ENCODE assay signal across 22 cellular contexts in the genomic region with DNA sequence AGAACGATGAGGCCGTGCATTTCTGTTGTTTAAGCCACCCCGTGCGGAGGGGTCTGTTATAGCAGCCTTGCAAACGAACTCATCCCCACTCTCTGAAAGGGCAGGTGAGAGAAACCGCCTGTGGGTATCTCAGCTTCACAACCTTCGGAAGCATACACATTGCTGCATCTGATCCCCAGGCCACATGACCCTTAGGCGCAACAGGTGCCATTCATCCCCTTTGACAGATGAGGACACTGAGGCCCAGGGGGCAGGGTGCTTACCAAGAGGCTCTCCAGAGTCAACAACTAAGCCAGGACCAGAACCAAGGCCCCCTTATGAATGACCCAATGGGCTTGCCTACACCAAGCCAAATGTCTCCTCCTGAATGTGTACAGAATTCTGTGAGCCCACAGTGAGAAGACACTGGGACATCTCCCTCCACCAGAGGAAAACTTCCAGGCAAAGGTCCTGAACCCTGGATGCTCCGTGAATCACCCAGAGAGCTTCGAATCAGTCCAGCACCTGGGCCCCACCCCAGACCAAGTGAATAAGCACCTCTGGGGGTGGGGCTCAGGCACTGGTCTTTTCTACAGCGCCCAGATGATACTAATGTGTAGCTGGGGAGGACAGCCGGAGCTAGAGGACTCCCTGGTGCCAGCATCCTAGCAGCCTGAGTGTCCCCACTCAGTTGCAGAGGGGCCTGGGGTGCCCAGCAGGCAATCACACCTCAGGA.
DNase-seq lines count a peak whose midpoint lies in the region; ATAC-seq and TF ChIP-seq lines count a peak whose summit lies in the region.
"Had no signal": no experiment of that assay in that cellular context is flagged by ENCODE, and none has a peak within 500 bp of the region (broad histone marks: within the 10 kb centered on the region; RNA-seq: fewer than 3 reads in every experiment).

No MANE protein-coding gene starts in this region.

- H3K4me3 Mint-ChIP-seq in activated CD4-positive, alpha-beta memory T cell treated with anti-CD3 and anti-CD28 coated beads, Interleukin-2, amount 10 ng/mL, durations not matched to agents 7 days and 5 days = no peak overlapping the region
- no peak overlapping the region for H3K4me3 Mint-ChIP-seq in activated CD4-positive, alpha-beta memory T cell treated with anti-CD3 and anti-CD28 coated beads for 36 hours
- no peak overlapping the region for H3K4me3 Mint-ChIP-seq in stimulated activated naive CD8-positive, alpha-beta T cell treated with anti-CD3 and anti-CD28 coated beads, Interleukin-15, amount 100 ng/mL, for 72 hours
- H3K4me3 Mint-ChIP-seq: B cell, H9, IgD-negative memory B cell had no signal

- no peak overlapping the region for H3K27ac Mint-ChIP-seq in activated CD4-positive, alpha-beta memory T cell treated with anti-CD3 and anti-CD28 coated beads, Interleukin-2, amount 10 ng/mL, durations not matched to agents 7 days and 5 days
- H3K27ac Mint-ChIP-seq in activated CD4-positive, alpha-beta memory T cell treated with anti-CD3 and anti-CD28 coated beads for 36 hours = no peak overlapping the region
- H3K27ac Mint-ChIP-seq in stimulated activated naive CD8-positive, alpha-beta T cell treated with anti-CD3 and anti-CD28 coated beads, Interleukin-15, amount 100 ng/mL, for 72 hours = peak overlapping the region in 1 of 2 donors; percentile 75
- H3K27ac Mint-ChIP-seq: B cell, H9, IgD-negative memory B cell had no signal

- no peak for TF ChIP-seq POLR2A in spleen (IDR thresholded peaks at IDR 0.05)

- intact Hi-C loops in activated CD4-positive, alpha-beta memory T cell treated with anti-CD3 and anti-CD28 coated beads for 36 hours (cut with micrococcal nuclease) = loop anchor here (5.0 kb wide), 2 partner anchors 177 to 237 kb away; no protein-coding TSS in a partner anchor
- intact Hi-C loops in lower lobe of right lung (cut with DNase I) (no loop called here), spleen (cut with DNase I; ENCODE audit: low total_unique reads) (loop anchor here (5.0 to 10.0 kb wide), 2 partner anchors 237 to 1355 kb away; no protein-coding TSS in a partner anchor)

- POLR2A ChIA-PET in activated CD4-positive, alpha-beta memory T cell treated with anti-CD3 and anti-CD28 coated beads, Interleukin-2, amount 10 ng/mL, durations not matched to agents 7 days and 5 days (lab: Charles Lee) = no interaction called here
- POLR2A ChIA-PET in activated CD4-positive, alpha-beta memory T cell treated with anti-CD3 and anti-CD28 coated beads for 36 hours (lab: Charles Lee) = no interaction called here

- no peak for ATAC-seq in lower lobe of right lung
- ATAC-seq in stimulated activated naive CD8-positive, alpha-beta T cell treated with anti-CD3 and anti-CD28 coated beads, Interleukin-15, amount 100 ng/mL, for 72 hours = no peak

- no peaks in the 10 kb centered on the region for H3K9me3 Mint-ChIP-seq in activated CD4-positive, alpha-beta memory T cell treated with anti-CD3 and anti-CD28 coated beads, Interleukin-2, amount 10 ng/mL, durations not matched to agents 7 days and 5 days
- H3K9me3 Mint-ChIP-seq in activated CD4-positive, alpha-beta memory T cell treated with anti-CD3 and anti-CD28 coated beads for 36 hours = no peaks in the 10 kb centered on the region
- no peaks in the 10 kb centered on the region for H3K9me3 Mint-ChIP-seq in stimulated activated naive CD8-positive, alpha-beta T cell treated with anti-CD3 and anti-CD28 coated beads, Interleukin-15, amount 100 ng/mL, for 72 hours
- H3K9me3 Mint-ChIP-seq: H9, IgD-negative memory B cell had no signal

- H3K9me3 ChIP-seq in lower lobe of right lung = no peaks in the 10 kb centered on the region
- no peaks in the 10 kb centered on the region for H3K9me3 ChIP-seq in spleen

- no peaks in the 10 kb centered on the region for H3K4me1 ChIP-seq in lower lobe of right lung
- H3K4me1 ChIP-seq in spleen = peaks cover 0 to 6% (median 0%) of the 10 kb centered on the region in 6 donors

- H3K36me3 ChIP-seq in lower lobe of right lung (no peaks in the 10 kb centered on the region), spleen (no peaks in the 10 kb centered on the region)

- H3K4me1 Mint-ChIP-seq in activated CD4-positive, alpha-beta memory T cell treated with anti-CD3 and anti-CD28 coated beads, Interleukin-2, amount 10 ng/mL, durations not matched to agents 7 days and 5 days = no peaks in the 10 kb centered on the region
- H3K4me1 Mint-ChIP-seq in activated CD4-positive, alpha-beta memory T cell treated with anti-CD3 and anti-CD28 coated beads for 36 hours (ENCODE audit: low read depth) = no peaks in the 10 kb centered on the region
- H3K4me1 Mint-ChIP-seq in stimulated activated naive CD8-positive, alpha-beta T cell treated with anti-CD3 and anti-CD28 coated beads, Interleukin-15, amount 100 ng/mL, for 72 hours = no peaks in the 10 kb centered on the region
- H3K4me1 Mint-ChIP-seq: IgD-negative memory B cell had no signal

- H3K27ac ChIP-seq in lower lobe of right lung = no peak overlapping the region
- no peak overlapping the region for H3K27ac ChIP-seq in spleen
- H3K27ac ChIP-seq: 22Rv1, GM23248, KMS-11 had no signal

- CTCF ChIA-PET in activated CD4-positive, alpha-beta memory T cell treated with anti-CD3 and anti-CD28 coated beads, Interleukin-2, amount 10 ng/mL, durations not matched to agents 7 days and 5 days (lab: Charles Lee) = no interaction called here
- CTCF ChIA-PET in activated CD4-positive, alpha-beta memory T cell treated with anti-CD3 and anti-CD28 coated beads for 36 hours (lab: Charles Lee) = interaction anchor here (0.8 to 3.7 kb wide), 3 partner anchors 175 to 1355 kb away, joined by 3 to 32 read pairs (median 4); no protein-coding TSS in a partner anchor

- peak; percentile 12 for DNase-seq in activated CD4-positive, alpha-beta memory T cell treated with anti-CD3 and anti-CD28 coated beads, Interleukin-2, amount 10 ng/mL, durations not matched to agents 7 days and 5 days
- no peak for DNase-seq in activated CD4-positive, alpha-beta memory T cell treated with anti-CD3 and anti-CD28 coated beads for 36 hours
- peak; percentile 2 for DNase-seq in GM20000 (ENCODE audit: low spot score)
- DNase-seq in lower lobe of right lung = peak; percentile 27
- peak; percentile 54 for DNase-seq in spleen
- DNase-seq in NCI-H226 = no peak
- DNase-seq in C1 segment of cervical spinal cord (lab: John Stamatoyannopoulos, UW) = no peak
- DNase-seq in stimulated activated naive CD8-positive, alpha-beta T cell treated with anti-CD3 and anti-CD28 coated beads, Interleukin-15, amount 100 ng/mL, for 72 hours = no peak
- DNase-seq: Calu3, DMS79 treated with DMSO at 0.1 percent for 48 hours, GF-D8, GM23248, H9, MM.1S, NCI-H2029, NCI-H69, Right ventricle myocardium superior, RPMI8226 had no signal

- TF ChIP-seq CTCF in GM20000 (IDR thresholded peaks at IDR 0.05; ENCODE audit: extremely low read depth, missing control alignments) (no peak), lower lobe of right lung (IDR thresholded peaks at IDR 0.05) (no peak), spleen (IDR thresholded peaks at IDR 0.05 in 8 of 11, conservative IDR thresholded peaks at IDR 0.05 in 3 of 11) (no peak)

- H3K36me3 Mint-ChIP-seq in activated CD4-positive, alpha-beta memory T cell treated with anti-CD3 and anti-CD28 coated beads, Interleukin-2, amount 10 ng/mL, durations not matched to agents 7 days and 5 days (ENCODE audit: low read depth) = no peaks in the 10 kb centered on the region
- no peaks in the 10 kb centered on the region for H3K36me3 Mint-ChIP-seq in activated CD4-positive, alpha-beta memory T cell treated with anti-CD3 and anti-CD28 coated beads for 36 hours
- H3K36me3 Mint-ChIP-seq: IgD-negative memory B cell had no signal

- H3K4me3 ChIP-seq in lower lobe of right lung (no peak overlapping the region), spleen (no peak overlapping the region)
- H3K4me3 ChIP-seq: GM23248 had no signal

- 79 to 90% (median 88%) methylated on average over 12 of the region's 12 CpGs for WGBS in spleen, 5 donors

- H3K27me3 ChIP-seq in lower lobe of right lung (ENCODE audit: low read depth) (peaks cover 7% of the 10 kb centered on the region), spleen (replicated peaks in 1 of 7) (peaks cover 0 to 24% (median 0%) of the 10 kb centered on the region in 7 donors)

- peaks cover 8% of the 10 kb centered on the region for H3K27me3 Mint-ChIP-seq in activated CD4-positive, alpha-beta memory T cell treated with anti-CD3 and anti-CD28 coated beads, Interleukin-2, amount 10 ng/mL, durations not matched to agents 7 days and 5 days
- H3K27me3 Mint-ChIP-seq in activated CD4-positive, alpha-beta memory T cell treated with anti-CD3 and anti-CD28 coated beads for 36 hours = peaks cover 12% of the 10 kb centered on the region
- peaks cover 8% of the 10 kb centered on the region for H3K27me3 Mint-ChIP-seq in stimulated activated naive CD8-positive, alpha-beta T cell treated with anti-CD3 and anti-CD28 coated beads, Interleukin-15, amount 100 ng/mL, for 72 hours

Comparison
In these comparisons a context has a peak if more than half of its experiments do, and no peak if none do; other contexts are left out.
1. DNase-seq: peak in activated CD4-positive, alpha-beta memory T cell treated with anti-CD3 and anti-CD28 coated beads, Interleukin-2, amount 10 ng/mL, durations not matched to agents 7 days and 5 days (single experiment), GM20000 (single experiment), lower lobe of right lung (single experiment) and spleen (single experiment); none in activated CD4-positive, alpha-beta memory T cell treated with anti-CD3 and anti-CD28 coated beads for 36 hours (single experiment), NCI-H226 (single experiment), C1 segment of cervical spinal cord (0 of 14) and stimulated activated naive CD8-positive, alpha-beta T cell treated with anti-CD3 and anti-CD28 coated beads, Interleukin-15, amount 100 ng/mL, for 72 hours (0 of 2).